In genomic region chr2:172647439-172647838, GRCh38 we compare ENCODE assay signal across 13 cellular contexts.
"Had no signal": no experiment of that assay in that cellular context is flagged by ENCODE, and none has a peak within 500 bp of the region (broad histone marks: within the 10 kb centered on the region; RNA-seq: fewer than 3 reads in every experiment).

No MANE protein-coding gene starts in this region.

- ATAC-seq: activated T-cell treated with anti-CD3 and anti-CD28 coated beads, Interleukin-2, amount 50 U/mL, for 4 hours; left cardiac atrium; lower lobe of right lung had no signal

- DNase-seq: activated CD4-positive, alpha-beta T cell treated with anti-CD3 and anti-CD28 coated beads, Interleukin-2, amount 50 U/mL, for 4 hours; activated CD4-positive, CD25-positive, alpha-beta regulatory T cell treated with anti-CD3 and anti-CD28 coated beads, Interleukin-2, amount 50 U/mL, for 72 hours; activated gamma-delta T cell; activated T-cell treated with anti-CD3 and anti-CD28 coated beads, Interleukin-2, amount 50 U/mL, for 4 hours; aorta; left cardiac atrium; lower lobe of right lung; ovary had no signal

- H3K4me3 ChIP-seq: cardiac muscle cell, lower lobe of right lung, neural progenitor cell, ovary, skin epidermis had no signal

- FAIRE-seq: colon, urothelium cell line had no signal
